Comparison of ENCODE assay signal across 22 cellular contexts in the genomic region with DNA sequence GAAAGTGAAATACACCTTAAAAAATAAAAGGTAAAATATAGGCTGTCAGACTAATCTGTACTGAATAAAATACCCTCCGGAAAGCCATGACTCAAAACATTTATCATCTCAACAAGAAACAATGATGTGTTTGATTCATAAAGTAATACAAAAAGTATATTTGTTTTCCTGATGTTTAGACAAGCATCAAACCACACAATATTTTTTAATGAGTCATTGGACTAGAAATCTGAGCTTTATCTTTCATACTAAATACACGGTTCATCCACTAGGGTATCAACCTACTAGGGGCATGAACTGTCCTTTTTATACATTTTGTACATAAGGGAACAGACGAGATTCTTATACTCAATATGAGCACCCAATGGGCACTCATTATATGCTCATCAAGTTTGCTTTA. TPM values are rescaled to one million over a fixed set of nuclear protein-coding genes. Genes with fewer than 3 reads are reported as not detected.
A peak's percentile ranks its signal among the peaks of the same experiment; 100 is the strongest.
DNase-seq lines count a peak whose midpoint lies in the region; ATAC-seq and TF ChIP-seq lines count a peak whose summit lies in the region.
"Had no signal": no experiment of that assay in that cellular context is flagged by ENCODE, and none has a peak within 500 bp of the region (broad histone marks: within the 10 kb centered on the region; RNA-seq: fewer than 3 reads in every experiment).

No MANE protein-coding gene starts in this region.

- H3K36me3 ChIP-seq in breast epithelium (no peaks in the 10 kb centered on the region), RWPE2 (ENCODE audit: low read depth) (no peaks in the 10 kb centered on the region), fibroblast of lung (ENCODE audit: control insufficient read depth, insufficient read depth, low read length) (no peaks in the 10 kb centered on the region)
- H3K36me3 ChIP-seq: cardiac muscle cell, neutrophil, SJSA1, suprapubic skin had no signal

- no peak overlapping the region for H2AFZ ChIP-seq in fibroblast of lung (ENCODE audit: low read length)

- intact Hi-C loops in MCF 10A (cut with micrococcal nuclease): no loop called here
- intact Hi-C loops in breast epithelium (cut with DNase I; ENCODE audit: low total_unique reads): no loop called here

- no peaks in the 10 kb centered on the region for H3K27me3 Mint-ChIP-seq in MCF 10A (ENCODE audit: insufficient read depth, unreplicated experiment)
- H3K27me3 Mint-ChIP-seq: activated B cell treated with CpG ODN at 0.5 μM for 24 hours had no signal

- ATAC-seq in RWPE2 (ENCODE audit: low read depth) (peak; percentile 56), GM18858 (IDR thresholded peaks at IDR 0.05; ENCODE audit: unreplicated experiment) (no peak), HG03039 (IDR thresholded peaks at IDR 0.05; ENCODE audit: unreplicated experiment) (no peak)
- ATAC-seq: left ventricle myocardium superior had no signal

- DNase-seq in MCF 10A (ENCODE audit: unreplicated experiment) (peak; percentile 4), breast epithelium (ENCODE audit: low spot score in 2 of 2) (no peak), RWPE2 (ENCODE audit: low spot score) (no peak), fibroblast of lung (ENCODE audit: low read depth in 2 of 2) (peak; percentile 6 to 12), NCI-H1417 treated with DMSO at 0.1 percent for 48 hours (lab: John Stamatoyannopoulos, UW) (no peak), kidney glomerular epithelial cell (lab: John Stamatoyannopoulos, UW) (no peak)
- DNase-seq: ACHN, activated B cell treated with CpG ODN at 0.5 μM for 24 hours, erythroblast, left ventricle myocardium superior, NCI-H1092 treated with DMSO at 0.1 percent for 48 hours, NCI-H2081 treated with DMSO at 0.1 percent for 48 hours, retina, T-helper 9 cell had no signal

- no peak overlapping the region for H3K9ac ChIP-seq in fibroblast of lung (ENCODE audit: insufficient read depth, low read length)
- H3K9ac ChIP-seq: KMS-11 had no signal

- H3K4me1 Mint-ChIP-seq in MCF 10A (ENCODE audit: insufficient read depth, unreplicated experiment): peaks cover 11% of the 10 kb centered on the region
- H3K4me1 Mint-ChIP-seq: activated B cell treated with CpG ODN at 0.5 μM for 24 hours, CD14-positive monocyte had no signal

- H3K27me3 ChIP-seq in breast epithelium (no peaks in the 10 kb centered on the region), RWPE2 (ENCODE audit: insufficient read depth, poor library complexity, severe bottlenecking) (no peaks in the 10 kb centered on the region), fibroblast of lung (ENCODE audit: control insufficient read depth, insufficient read depth, low read length) (no peaks in the 10 kb centered on the region)
- H3K27me3 ChIP-seq: cardiac muscle cell, neutrophil, suprapubic skin had no signal

- no peaks in the 10 kb centered on the region for H3K9me3 ChIP-seq in breast epithelium
- H3K9me3 ChIP-seq in RWPE2 (ENCODE audit: severe bottlenecking): no peaks in the 10 kb centered on the region
- H3K9me3 ChIP-seq in fibroblast of lung (ENCODE audit: control insufficient read depth, insufficient read depth, low read depth, low read length): no peaks in the 10 kb centered on the region
- H3K9me3 ChIP-seq: neutrophil, SJSA1, suprapubic skin had no signal

- H3K27ac Mint-ChIP-seq in MCF 10A (ENCODE audit: low read depth, unreplicated experiment): no peak overlapping the region
- H3K27ac Mint-ChIP-seq: activated B cell treated with CpG ODN at 0.5 μM for 24 hours, CD14-positive monocyte had no signal

- CTCF ChIA-PET in MCF 10A (lab: Yijun Ruan, JAX): no interaction called here

- H3K79me2 ChIP-seq in fibroblast of lung (ENCODE audit: control insufficient read depth, insufficient read depth, low read length): no peaks in the 10 kb centered on the region

- no TSS peak for BruUV-seq in MCF 10A (replicated peaks; lab: Mats Ljungman, UMichigan)

- TF ChIP-seq CTCF in MCF 10A (IDR thresholded peaks at IDR 0.05; ENCODE audit: unreplicated experiment) (no peak), breast epithelium (IDR thresholded peaks at IDR 0.05) (no peak), RWPE2 (IDR thresholded peaks at IDR 0.05; ENCODE audit: poor library complexity, severe bottlenecking) (no peak), fibroblast of lung (conservative IDR thresholded peaks at IDR 0.05 in 1 of 2, IDR thresholded peaks at IDR 0.05 in 1 of 2; ENCODE audit: low read depth in 1 of 2, low read length in 2 of 2) (peak in 1 of 2 donors; percentile 12)

- no peak overlapping the region for H3K4me2 ChIP-seq in fibroblast of lung (ENCODE audit: extremely low read depth, insufficient read depth, low read length)
- H3K4me2 ChIP-seq: KMS-11 had no signal

- H3K4me1 ChIP-seq in breast epithelium: no peaks in the 10 kb centered on the region
- H3K4me1 ChIP-seq in RWPE2 (ENCODE audit: insufficient read depth, poor library complexity, severe bottlenecking): peaks cover 9% of the 10 kb centered on the region
- H3K4me1 ChIP-seq in fibroblast of lung (ENCODE audit: control insufficient read depth, extremely low read depth, insufficient read depth, low read length): no peaks in the 10 kb centered on the region
- H3K4me1 ChIP-seq: SJSA1, suprapubic skin had no signal

- H4K20me1 ChIP-seq in fibroblast of lung (ENCODE audit: control insufficient read depth, extremely low read depth, insufficient read depth, low read length): no peaks in the 10 kb centered on the region

- POLR2A ChIA-PET in MCF 10A (lab: Yijun Ruan, JAX): no interaction called here

- H3K27ac ChIP-seq in breast epithelium (no peak overlapping the region), RWPE2 (ENCODE audit: poor library complexity, severe bottlenecking) (no peak overlapping the region), fibroblast of lung (ENCODE audit: insufficient read depth, low read length) (no peak overlapping the region)
- H3K27ac ChIP-seq: cardiac muscle cell, KMS-11, neutrophil, SJSA1, suprapubic skin had no signal

- H3K4me3 ChIP-seq in breast epithelium: no peak overlapping the region
- no peak overlapping the region for H3K4me3 ChIP-seq in RWPE2 (ENCODE audit: severe bottlenecking)
- no peak overlapping the region for H3K4me3 ChIP-seq in fibroblast of lung (replicated peaks in 1 of 4; ENCODE audit: control extremely low read depth in 1 of 4, insufficient read depth in 1 of 4, low read depth in 3 of 4, low read length in 4 of 4)
- H3K4me3 ChIP-seq: cardiac muscle cell, SJSA1, suprapubic skin had no signal

- H3K9me3 Mint-ChIP-seq in MCF 10A (ENCODE audit: unreplicated experiment): no peaks in the 10 kb centered on the region
- H3K9me3 Mint-ChIP-seq: activated B cell treated with CpG ODN at 0.5 μM for 24 hours had no signal

- H3K4me3 Mint-ChIP-seq in MCF 10A (ENCODE audit: unreplicated experiment): no peak overlapping the region
- H3K4me3 Mint-ChIP-seq: activated B cell treated with CpG ODN at 0.5 μM for 24 hours, CD14-positive monocyte had no signal

- H3K36me3 Mint-ChIP-seq in MCF 10A (ENCODE audit: insufficient read depth, unreplicated experiment): peaks cover 10% of the 10 kb centered on the region
- H3K36me3 Mint-ChIP-seq: CD14-positive monocyte had no signal

- TF ChIP-seq POLR2A in breast epithelium (IDR thresholded peaks at IDR 0.05): no peak

RNA-seq across cellular contexts. Expression of a gene that starts 31.3 kb away (rescaled TPM):
- total RNA-seq in MCF 10A (2022): 2.6 and 3.4 TPM in 2 replicates
- total RNA-seq in breast epithelium: 1 to 10 TPM; 1.8 to 4.9 (median 2.1) TPM
- total RNA-seq in fibroblast of lung: 0.33 and 0.51 TPM in 2 replicates
- 0.15 and 0.42 TPM in 2 replicates for polyA plus RNA-seq in fibroblast of lung
- polyA plus RNA-seq in fibroblast of lung (2012): 0.13 and 0.15 TPM in 2 replicates
- 0.44 and 5.9 TPM in 2 replicates for polyA minus RNA-seq in fibroblast of lung (ENCODE audit: low replicate concordance)
- polyA plus RNA-seq: cardiac muscle cell had no signal

Comparison
In these comparisons a context has a peak if more than half of its experiments do, and no peak if none do; other contexts are left out.
1. DNase-seq: peak in MCF 10A (single experiment) and fibroblast of lung (2 of 2); none in breast epithelium (0 of 2), RWPE2 (single experiment), NCI-H1417 treated with DMSO at 0.1 percent for 48 hours (single experiment) and kidney glomerular epithelial cell (single experiment).